In the genomic region with DNA sequence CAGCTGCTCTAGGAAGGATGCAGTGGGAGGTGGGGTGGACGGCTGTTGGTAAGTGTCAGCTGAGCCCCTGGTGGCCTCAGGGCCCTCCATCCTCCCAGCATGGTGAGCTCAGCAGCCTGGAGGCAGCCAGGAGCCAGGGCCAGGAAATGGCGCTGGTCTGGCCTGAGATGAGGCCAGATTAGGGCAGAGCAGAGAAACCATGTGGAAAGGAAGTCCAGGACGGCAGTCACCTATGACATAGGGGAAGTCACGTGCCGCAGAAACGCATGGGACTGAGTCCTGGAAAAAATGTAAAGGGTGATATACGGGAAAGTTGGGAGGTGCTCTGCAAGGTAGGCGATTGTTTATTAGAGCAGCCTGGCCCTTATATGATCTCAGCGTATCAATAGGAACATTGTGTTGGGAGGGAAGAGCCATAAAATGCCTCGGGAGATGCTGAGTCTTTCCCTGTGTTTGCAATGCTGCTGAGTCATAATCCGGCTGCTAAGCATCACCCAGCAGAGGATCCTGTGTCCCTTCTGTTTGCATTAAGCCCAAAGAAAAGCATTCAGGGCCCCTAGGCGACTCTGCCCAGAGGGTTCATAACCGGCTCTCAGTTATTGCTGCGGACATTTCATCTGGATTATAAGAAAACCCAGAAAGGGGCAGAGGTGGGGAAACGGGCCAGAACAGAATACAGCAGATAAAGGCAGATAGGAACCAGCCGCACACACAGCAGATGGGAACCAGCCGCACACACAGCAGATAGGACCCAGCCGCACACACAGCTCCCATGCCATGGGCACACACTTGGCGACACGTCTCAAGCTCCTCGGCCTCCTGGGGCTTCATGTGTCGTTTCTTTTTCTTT, we compare ENCODE assay signal across 8 cellular contexts. TPM values are rescaled to one million over a fixed set of nuclear protein-coding genes. Genes with fewer than 3 reads are reported as not detected.
A peak's percentile ranks its signal among the peaks of the same experiment; 100 is the strongest.
DNase-seq lines count a peak whose midpoint lies in the region; ATAC-seq, FAIRE-seq and TF ChIP-seq lines count a peak whose summit lies in the region.

No MANE protein-coding gene starts in this region.

- H4K20me1 ChIP-seq in astrocyte (ENCODE audit: insufficient read depth, low read length): no peaks in the 10 kb centered on the region

- peaks cover 20% of the 10 kb centered on the region for H3K4me1 ChIP-seq in HUES64 (ENCODE audit: insufficient read depth, low read length)
- H3K4me1 ChIP-seq in astrocyte (ENCODE audit: insufficient read depth, low read length): peaks cover 12% of the 10 kb centered on the region
- H3K4me1 ChIP-seq in tibial nerve: peaks cover 0 to 12% (median 1%) of the 10 kb centered on the region in 4 donors

- TF ChIP-seq POLR2A in tibial nerve (IDR thresholded peaks at IDR 0.05): no peak

- FAIRE-seq in astrocyte (lab: Jason Lieb, UNC): peak; percentile 81

- 80% methylated on average over 22 of the region's 22 CpGs for WGBS in HUES64
- WGBS in tibial nerve, 2 donors: 37 to 50% methylated on average over 22 of the region's 22 CpGs

- no peak for TF ChIP-seq CTCF in astrocyte (IDR thresholded peaks at IDR 0.05; ENCODE audit: insufficient read depth, low read depth, low read length)
- no peak for TF ChIP-seq CTCF in tibial nerve (IDR thresholded peaks at IDR 0.05)

- peak overlapping the region; percentile 67 for H2AFZ ChIP-seq in astrocyte (ENCODE audit: low read depth, low read length)

- no peaks in the 10 kb centered on the region for H3K27me3 ChIP-seq in HUES64 (ENCODE audit: insufficient read depth, low read length)
- H3K27me3 ChIP-seq in astrocyte (ENCODE audit: insufficient read depth, low read length): no peaks in the 10 kb centered on the region
- no peaks in the 10 kb centered on the region for H3K27me3 ChIP-seq in tibial nerve

- peak overlapping the region; percentile 64 for H3K4me2 ChIP-seq in astrocyte (ENCODE audit: low read length)

- TF ChIP-seq EP300 in tibial nerve (IDR thresholded peaks at IDR 0.05): peak in 1 of 2 donors; percentile 5

- H3K36me3 Mint-ChIP-seq in astrocyte (ENCODE audit: low read depth, unreplicated experiment): peaks cover 8% of the 10 kb centered on the region
- H3K36me3 Mint-ChIP-seq in T-helper 17 cell (ENCODE audit: low read depth): no peaks in the 10 kb centered on the region

- no peaks in the 10 kb centered on the region for H3K4me1 Mint-ChIP-seq in astrocyte (ENCODE audit: low read depth, unreplicated experiment)
- H3K4me1 Mint-ChIP-seq in T-helper 17 cell: peaks cover 14% of the 10 kb centered on the region

- H3K36me3 ChIP-seq in HUES64 (ENCODE audit: insufficient read depth, low read length) (no peaks in the 10 kb centered on the region), astrocyte (ENCODE audit: insufficient read depth, low read length) (peaks cover 2% of the 10 kb centered on the region), tibial nerve (peaks cover 0 to 25% (median 0%) of the 10 kb centered on the region in 3 donors)

- no peaks in the 10 kb centered on the region for H3K27me3 Mint-ChIP-seq in astrocyte (ENCODE audit: low read depth, unreplicated experiment)
- H3K27me3 Mint-ChIP-seq in T-helper 17 cell: peaks cover 15% of the 10 kb centered on the region

- H3K4me3 ChIP-seq in HUES64 (ENCODE audit: low read length) (no peak overlapping the region), astrocyte (ENCODE audit: insufficient read depth, low read depth, low read length) (no peak overlapping the region), tibial nerve (peak overlapping the region in 1 of 4 donors; percentile 6)

- DNase-seq in AG08395 (ENCODE audit: low spot score) (peak; percentile 90), astrocyte (ENCODE audit: low read depth) (peak; percentile 50), hypothalamus (lab: John Stamatoyannopoulos, UW) (peak in 27 of 51 donors; percentile 15 to 80 (median 52)), tibial nerve (ENCODE audit: low spot score in 2 of 2) (no peak), T-helper 17 cell (no peak), NOMO-1 treated with DMSO at 0.1 percent for 48 hours (lab: John Stamatoyannopoulos, UW; ENCODE audit: unreplicated experiment) (no peak)

- peak overlapping the region; percentile 32; the same call in 1 of the 2 replicates for H3K9ac ChIP-seq in HUES64 (ENCODE audit: low read depth, low read length)
- peak overlapping the region; percentile 49 for H3K9ac ChIP-seq in astrocyte (ENCODE audit: low read length)

- no peaks in the 10 kb centered on the region for H3K79me2 ChIP-seq in astrocyte (ENCODE audit: insufficient read depth, low read length)

- H3K27ac ChIP-seq in HUES64 (ENCODE audit: low read depth, low read length) (peak overlapping the region; percentile 34), astrocyte (ENCODE audit: low read depth, low read length) (peak overlapping the region; percentile 70), tibial nerve (peak overlapping the region in 3 of 4 donors; percentile 50 to 85 (median 65))

- H3K27ac Mint-ChIP-seq in astrocyte (ENCODE audit: unreplicated experiment) (peak overlapping the region; percentile 76), T-helper 17 cell (no peak overlapping the region)

- H3K9me3 ChIP-seq in HUES64 (ENCODE audit: insufficient read depth, low read depth, low read length) (no peaks in the 10 kb centered on the region), astrocyte (ENCODE audit: insufficient read depth, low read depth, low read length) (no peaks in the 10 kb centered on the region), tibial nerve (no peaks in the 10 kb centered on the region), T-helper 17 cell (ENCODE audit: control insufficient read depth, low read length, poor library complexity, severe bottlenecking) (no peaks in the 10 kb centered on the region)

- peaks cover 3% of the 10 kb centered on the region for H3K9me3 Mint-ChIP-seq in astrocyte (ENCODE audit: unreplicated experiment)

- H3K4me3 Mint-ChIP-seq in astrocyte (ENCODE audit: unreplicated experiment): peak overlapping the region; percentile 7
- H3K4me3 Mint-ChIP-seq in T-helper 17 cell: no peak overlapping the region

- no peak for ATAC-seq in T-helper 17 cell
- no peak for ATAC-seq in HG03045 (IDR thresholded peaks at IDR 0.05; ENCODE audit: unreplicated experiment)

RNA-seq across cellular contexts. Expression of gene B3GNT7, which starts 30.3 kb away (rescaled TPM):
- 45.2 TPM for polyA plus RNA-seq in HUES64 (2013, experiment 1 of 2)
- polyA plus RNA-seq in HUES64 (2013, experiment 2 of 2): 45.4 TPM
- 1.2 and 1.7 TPM in 2 replicates for total RNA-seq in astrocyte
- total RNA-seq in tibial nerve: 1 to 10 TPM; 2.6 to 3.3 (median 3.0) TPM
- total RNA-seq in T-helper 17 cell: under 1 TPM; 0.22 to 0.37 TPM

Comparison
In these comparisons a context has a peak if more than half of its experiments do, and no peak if none do; other contexts are left out.
1. DNase-seq: peak in AG08395 (single experiment), astrocyte (single experiment) and hypothalamus (27 of 51); none in tibial nerve (0 of 2), T-helper 17 cell (0 of 3) and NOMO-1 treated with DMSO at 0.1 percent for 48 hours (single experiment).
2. Peak in every context shown above with its lines, with median percentiles within 50 percentile points of each other: H3K27ac ChIP-seq.